10 cellular contexts compared by ENCODE assay signal in the genomic region with DNA sequence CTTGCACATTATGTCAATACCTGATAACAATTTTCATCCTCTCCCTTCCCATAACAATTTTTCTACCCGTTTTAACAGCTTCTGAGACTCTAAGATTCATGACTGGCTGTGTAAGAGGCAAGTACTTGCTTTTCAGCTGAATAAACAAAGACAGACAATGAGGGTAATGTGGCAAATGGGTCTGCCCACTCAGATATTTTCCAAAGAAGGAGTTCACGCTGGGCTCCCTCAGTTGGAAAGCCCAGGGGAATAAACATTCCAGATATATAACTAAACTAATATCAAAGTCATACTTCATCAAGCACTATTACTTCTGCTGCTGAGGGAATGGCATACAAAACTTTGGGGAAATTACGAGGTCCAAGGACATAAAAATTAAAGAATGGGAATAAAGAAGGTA. TPM values are rescaled to one million over a fixed set of nuclear protein-coding genes. Genes with fewer than 3 reads are reported as not detected.
A peak's percentile ranks its signal among the peaks of the same experiment; 100 is the strongest.
DNase-seq lines count a peak whose midpoint lies in the region; ATAC-seq and TF ChIP-seq lines count a peak whose summit lies in the region.
"Had no signal": no experiment of that assay in that cellular context is flagged by ENCODE, and none has a peak within 500 bp of the region (broad histone marks: within the 10 kb centered on the region; RNA-seq: fewer than 3 reads in every experiment).

No MANE protein-coding gene starts in this region.

- DNase-seq in G401 (ENCODE audit: low spot score) (peak; percentile 21), NCI-H2171 treated with DMSO at 0.1 percent for 48 hours (lab: John Stamatoyannopoulos, UW) (peak; percentile 45), dorsolateral prefrontal cortex (no peak), pons (ENCODE audit: low spot score) (peak; percentile 87), MV-4-11 (lab: John Stamatoyannopoulos, UW) (no peak), SW480 (ENCODE audit: low spot score) (no peak), GOT3 (lab: John Stamatoyannopoulos, UW) (no peak)
- DNase-seq: CD8-positive, alpha-beta memory T cell; stimulated activated CD4-positive, alpha-beta T cell treated with anti-CD3 and anti-CD28 coated beads, Interleukin-15, amount 100 ng/mL, for 24 hours had no signal

- no peak for ATAC-seq in GM18909 (IDR thresholded peaks at IDR 0.05; ENCODE audit: poor library complexity, unreplicated experiment)

- in situ Hi-C loops in G401 (cut with HindIII; ENCODE audit: low sequenced_read_pairs): no loop called here

- intact Hi-C loops in dorsolateral prefrontal cortex (cut with DNase I): no loop called here

- H3K27me3 ChIP-seq in dorsolateral prefrontal cortex: no peaks in the 10 kb centered on the region

- peak overlapping the region in 16 of 59 donors; percentile 4 to 33 (median 20) for H3K4me3 ChIP-seq in dorsolateral prefrontal cortex

- TF ChIP-seq CTCF in dorsolateral prefrontal cortex (IDR thresholded peaks at IDR 0.05 in 54 of 56, conservative IDR thresholded peaks at IDR 0.05 in 2 of 56; ENCODE audit: low read depth in 1 of 56, partially characterized antibody in 56 of 56): no peak

- H3K27ac ChIP-seq in dorsolateral prefrontal cortex: peak overlapping the region; percentile 24 to 96 (median 85)

RNA-seq across cellular contexts. Expression of gene MEGF9, which starts 24.4 kb away (rescaled TPM):
- 4.2 and 7.5 TPM in 2 replicates for total RNA-seq in G401 (2014; rRNA removed; shearing (Covaris generic))
- total RNA-seq in dorsolateral prefrontal cortex: 10 to 100 TPM; 47.2 to 92.6 (median 64.9) TPM

Comparison
In these comparisons a context has a peak if more than half of its experiments do, and no peak if none do; other contexts are left out.
1. DNase-seq: peak in G401 (single experiment), NCI-H2171 treated with DMSO at 0.1 percent for 48 hours (single experiment) and pons (single experiment); none in dorsolateral prefrontal cortex (0 of 10), MV-4-11 (single experiment), SW480 (single experiment) and GOT3 (single experiment).